In genomic region chr5:24487371-24487770, GRCh38 we compare ENCODE assay signal across 32 cellular contexts.
"Had no signal": no experiment of that assay in that cellular context is flagged by ENCODE, and none has a peak within 500 bp of the region (broad histone marks: within the 10 kb centered on the region; RNA-seq: fewer than 3 reads in every experiment).

No MANE protein-coding gene starts in this region.

- H3K9me3 Mint-ChIP-seq: activated CD4-positive, alpha-beta T cell treated with anti-CD3 and anti-CD28 coated beads, Interleukin-2, amount 10 ng/mL, durations not matched to agents 24 days and 14 days; activated naive CD8-positive, alpha-beta T cell treated with anti-CD3 and anti-CD28 coated beads for 36 hours; activated T-cell treated with anti-CD3 and anti-CD28 coated beads, Interleukin-2, amount 50 U/mL, for 72 hours; activated T-helper 17 cell treated with anti-CD3 and anti-CD28 coated beads, Interleukin-2, amount 50 U/mL, for 72 hours had no signal

- H3K9ac ChIP-seq: SK-N-SH had no signal

- H3K9me3 ChIP-seq: SJSA1, SK-N-SH had no signal

- DNase-seq: activated CD4-positive, alpha-beta T cell treated with anti-CD3 and anti-CD28 coated beads, Interleukin-2, amount 10 ng/mL, durations not matched to agents 24 days and 14 days; activated CD4-positive, alpha-beta T cell treated with anti-CD3 and anti-CD28 coated beads, Interleukin-2, amount 50 U/mL, for 4 hours; activated CD8-positive, alpha-beta T cell treated with anti-CD3 and anti-CD28 coated beads for 36 hours; activated effector memory CD4-positive, alpha-beta T cell treated with anti-CD3 and anti-CD28 coated beads, Interleukin-2, amount 50 U/mL, for 16 hours; activated naive CD4-positive, alpha-beta T cell; activated naive CD4-positive, alpha-beta T cell treated with anti-CD3 and anti-CD28 coated beads, Interleukin-2, amount 50 U/mL, for 16 hours; activated naive CD8-positive, alpha-beta T cell treated with anti-CD3 and anti-CD28 coated beads for 36 hours; activated T-cell treated with anti-CD3 and anti-CD28 coated beads, Interleukin-2, amount 50 U/mL, for 1 hour; activated T-cell treated with anti-CD3 and anti-CD28 coated beads, Interleukin-2, amount 50 U/mL, for 72 hours; amniotic stem cell; aorta; brain microvascular endothelial cell; central memory CD4-positive, alpha-beta T cell; NCI-H1092 treated with DMSO at 0.1 percent for 48 hours; NCI-H1417; NCI-H146; NCI-H187; NCI-H2029 treated with DMSO at 0.1 percent for 48 hours; NCI-H2107; NCI-H2171; NCI-H226; NCI-H526; NCI-H748 treated with DMSO at 0.1 percent for 48 hours; RPMI8226; SHP77 treated with DMSO at 0.1 percent for 48 hours; SK-N-SH had no signal

- ATAC-seq: activated CD8-positive, alpha-beta T cell treated with anti-CD3 and anti-CD28 coated beads for 36 hours; activated T-cell treated with anti-CD3 and anti-CD28 coated beads, Interleukin-2, amount 50 U/mL, for 72 hours; activated T-helper 17 cell treated with anti-CD3 and anti-CD28 coated beads, Interleukin-2, amount 50 U/mL, for 72 hours; Panc1 had no signal

- H3K9me2 ChIP-seq: SK-N-SH had no signal

- H3K36me3 Mint-ChIP-seq: activated naive CD8-positive, alpha-beta T cell treated with anti-CD3 and anti-CD28 coated beads for 36 hours had no signal

- H3K4me1 Mint-ChIP-seq: activated CD4-positive, alpha-beta T cell treated with anti-CD3 and anti-CD28 coated beads, Interleukin-2, amount 10 ng/mL, durations not matched to agents 24 days and 14 days; activated naive CD8-positive, alpha-beta T cell treated with anti-CD3 and anti-CD28 coated beads for 36 hours; activated T-helper 17 cell treated with anti-CD3 and anti-CD28 coated beads, Interleukin-2, amount 50 U/mL, for 72 hours had no signal

- H3K4me1 ChIP-seq: SJSA1 had no signal

- H3K27me3 Mint-ChIP-seq: activated CD4-positive, alpha-beta T cell treated with anti-CD3 and anti-CD28 coated beads, Interleukin-2, amount 10 ng/mL, durations not matched to agents 24 days and 14 days; activated CD8-positive, alpha-beta T cell treated with anti-CD3 and anti-CD28 coated beads for 36 hours; activated naive CD8-positive, alpha-beta T cell treated with anti-CD3 and anti-CD28 coated beads for 36 hours; activated T-helper 17 cell treated with anti-CD3 and anti-CD28 coated beads, Interleukin-2, amount 50 U/mL, for 72 hours had no signal

- H3K4me2 ChIP-seq: SK-N-SH had no signal

- H3K27me3 ChIP-seq: brain microvascular endothelial cell, SJSA1 had no signal

- H3K27ac ChIP-seq: brain microvascular endothelial cell, SJSA1 had no signal

- H3K4me3 Mint-ChIP-seq: activated CD4-positive, alpha-beta T cell treated with anti-CD3 and anti-CD28 coated beads, Interleukin-2, amount 10 ng/mL, durations not matched to agents 24 days and 14 days; activated CD8-positive, alpha-beta T cell treated with anti-CD3 and anti-CD28 coated beads for 36 hours; activated naive CD8-positive, alpha-beta T cell treated with anti-CD3 and anti-CD28 coated beads for 36 hours; activated T-cell treated with anti-CD3 and anti-CD28 coated beads, Interleukin-2, amount 50 U/mL, for 72 hours; activated T-helper 17 cell treated with anti-CD3 and anti-CD28 coated beads, Interleukin-2, amount 50 U/mL, for 72 hours; T-helper 1 cell treated with Interleukin-12 subunit alpha and Interleukin-12 subunit beta and Interleukin-4 antibody, amounts not matched to agents 30 μg/mL and 1 μg/mL, for 36 hours; T-helper 2 cell treated with Interferon-gamma antibody and Interleukin-4, amounts not matched to agents 5 μg/mL and 100 μg/mL, for 36 hours had no signal

- H3K4me3 ChIP-seq: SJSA1 had no signal

- H3K27ac Mint-ChIP-seq: activated CD4-positive, alpha-beta T cell treated with anti-CD3 and anti-CD28 coated beads, Interleukin-2, amount 10 ng/mL, durations not matched to agents 24 days and 14 days; activated CD8-positive, alpha-beta T cell treated with anti-CD3 and anti-CD28 coated beads for 36 hours; activated naive CD8-positive, alpha-beta T cell treated with anti-CD3 and anti-CD28 coated beads for 36 hours; activated T-cell treated with anti-CD3 and anti-CD28 coated beads, Interleukin-2, amount 50 U/mL, for 72 hours; activated T-helper 17 cell treated with anti-CD3 and anti-CD28 coated beads, Interleukin-2, amount 50 U/mL, for 72 hours; T-helper 1 cell treated with Interleukin-12 subunit alpha and Interleukin-12 subunit beta and Interleukin-4 antibody, amounts not matched to agents 30 μg/mL and 1 μg/mL, for 36 hours; T-helper 2 cell treated with Interferon-gamma antibody and Interleukin-4, amounts not matched to agents 5 μg/mL and 100 μg/mL, for 36 hours had no signal

- H3K36me3 ChIP-seq: brain microvascular endothelial cell, SJSA1 had no signal

- FAIRE-seq: TTC549 had no signal
